ENCODE assay signal across 8 cellular contexts in genomic region chr1:200279810-200280411, GRCh38.
DNase-seq lines count a peak whose midpoint lies in the region; ATAC-seq and TF ChIP-seq lines count a peak whose summit lies in the region.

No MANE protein-coding gene starts in this region.

- CTCF ChIA-PET in activated CD8-positive, alpha-beta memory T cell treated with anti-CD3 and anti-CD28 coated beads, Interleukin-2, amount 10 ng/mL, durations not matched to agents 7 days and 5 days (lab: Charles Lee) = interaction anchor here (0.6 to 2.1 kb wide), 9 partner anchors 12 to 659 kb away, joined by 3 to 6 read pairs (median 3); no protein-coding TSS in a partner anchor

- ATAC-seq in activated CD8-positive, alpha-beta memory T cell treated with anti-CD3 and anti-CD28 coated beads, Interleukin-2, amount 10 ng/mL, durations not matched to agents 7 days and 5 days = no peak
- ATAC-seq in HG02981 (IDR thresholded peaks at IDR 0.05; ENCODE audit: unreplicated experiment) = no peak
- ATAC-seq in HG03097 (IDR thresholded peaks at IDR 0.05; ENCODE audit: low FRiP score, unreplicated experiment) = no peak

- H3K4me2 ChIP-seq in SU-DHL-6 (ENCODE audit: low read depth, low read length, poor library complexity, severe bottlenecking) (no peak overlapping the region), parathyroid adenoma (ENCODE audit: low read length) (no peak overlapping the region)

- H3K9me3 Mint-ChIP-seq in activated CD8-positive, alpha-beta memory T cell treated with anti-CD3 and anti-CD28 coated beads, Interleukin-2, amount 10 ng/mL, durations not matched to agents 7 days and 5 days (ENCODE audit: low read depth) = no peaks in the 10 kb centered on the region

- H3K27me3 ChIP-seq in SU-DHL-6 (ENCODE audit: low read length) = no peaks in the 10 kb centered on the region
- peaks cover 0 to 11% (median 0%) of the 10 kb centered on the region in 4 donors for H3K27me3 ChIP-seq in esophagus squamous epithelium
- no peaks in the 10 kb centered on the region for H3K27me3 ChIP-seq in parathyroid adenoma (ENCODE audit: control insufficient read depth, insufficient read depth, low read length)

- H3F3A ChIP-seq in SU-DHL-6 (ENCODE audit: insufficient read depth) = no peaks in the 10 kb centered on the region

- H3K79me2 ChIP-seq in SU-DHL-6 (ENCODE audit: insufficient read depth, low read length) (no peaks in the 10 kb centered on the region), parathyroid adenoma (no peaks in the 10 kb centered on the region)

- 17 to 25% methylated on average over 4 of the region's 4 CpGs for WGBS in esophagus squamous epithelium, 2 donors

- no peaks in the 10 kb centered on the region for H3K9me2 ChIP-seq in SU-DHL-6 (replicated peaks; ENCODE audit: insufficient read depth, low read length)

- H3K9me3 ChIP-seq in SU-DHL-6 (ENCODE audit: insufficient read depth, low read length) (no peaks in the 10 kb centered on the region), esophagus squamous epithelium (no peaks in the 10 kb centered on the region), parathyroid adenoma (ENCODE audit: control insufficient read depth, low read length) (no peaks in the 10 kb centered on the region)

- H2AFZ ChIP-seq in SU-DHL-6 (ENCODE audit: low read depth, low read length, severe bottlenecking) (no peak overlapping the region), parathyroid adenoma (no peak overlapping the region)

- intact Hi-C loops in esophagus squamous epithelium (cut with DNase I) = loop anchor here (5.0 kb wide), 1 partner anchor 207 kb away; no protein-coding TSS in a partner anchor

- DNase-seq in activated CD8-positive, alpha-beta memory T cell treated with anti-CD3 and anti-CD28 coated beads, Interleukin-2, amount 10 ng/mL, durations not matched to agents 7 days and 5 days = peak; percentile 44
- DNase-seq in activated CD8-positive, alpha-beta memory T cell treated with anti-CD3 and anti-CD28 coated beads, Interleukin-2, amount 50 U/mL, for 48 hours = no peak
- DNase-seq in HuH-7 (ENCODE audit: low spot score) (peak; percentile 61), esophagus squamous epithelium (lab: John Stamatoyannopoulos, UW) (no peak)

- no peak for TF ChIP-seq POLR2A in esophagus squamous epithelium (IDR thresholded peaks at IDR 0.05)

- no peak overlapping the region for H3K4me3 ChIP-seq in SU-DHL-6 (ENCODE audit: insufficient read depth, low read length, poor library complexity, severe bottlenecking)
- H3K4me3 ChIP-seq in esophagus squamous epithelium = no peak overlapping the region
- no peak overlapping the region for H3K4me3 ChIP-seq in parathyroid adenoma (ENCODE audit: low read depth, low read length)

- H3K9ac ChIP-seq in SU-DHL-6 (ENCODE audit: low read length) (no peak overlapping the region), parathyroid adenoma (no peak overlapping the region)

- no peaks in the 10 kb centered on the region for H3K4me1 ChIP-seq in esophagus squamous epithelium
- no peaks in the 10 kb centered on the region for H3K4me1 ChIP-seq in parathyroid adenoma

- peaks cover 13% of the 10 kb centered on the region for H3K27me3 Mint-ChIP-seq in activated CD8-positive, alpha-beta memory T cell treated with anti-CD3 and anti-CD28 coated beads, Interleukin-2, amount 10 ng/mL, durations not matched to agents 7 days and 5 days

- no peak overlapping the region for H3K4me3 Mint-ChIP-seq in activated CD8-positive, alpha-beta memory T cell treated with anti-CD3 and anti-CD28 coated beads, Interleukin-2, amount 10 ng/mL, durations not matched to agents 7 days and 5 days

- H3K4me1 Mint-ChIP-seq in activated CD8-positive, alpha-beta memory T cell treated with anti-CD3 and anti-CD28 coated beads, Interleukin-2, amount 10 ng/mL, durations not matched to agents 7 days and 5 days = no peaks in the 10 kb centered on the region

- no peak overlapping the region for H3K27ac ChIP-seq in SU-DHL-6 (ENCODE audit: low read depth, low read length)
- H3K27ac ChIP-seq in esophagus squamous epithelium = no peak overlapping the region
- H3K27ac ChIP-seq in parathyroid adenoma = no peak overlapping the region

- H3K27ac Mint-ChIP-seq in activated CD8-positive, alpha-beta memory T cell treated with anti-CD3 and anti-CD28 coated beads, Interleukin-2, amount 10 ng/mL, durations not matched to agents 7 days and 5 days = no peak overlapping the region

- H3K36me3 Mint-ChIP-seq in activated CD8-positive, alpha-beta memory T cell treated with anti-CD3 and anti-CD28 coated beads, Interleukin-2, amount 10 ng/mL, durations not matched to agents 7 days and 5 days = no peaks in the 10 kb centered on the region

- H4K20me1 ChIP-seq in SU-DHL-6 (ENCODE audit: low read depth, low read length) = no peaks in the 10 kb centered on the region

- TF ChIP-seq CTCF in SU-DHL-6 (IDR thresholded peaks at IDR 0.05; ENCODE audit: insufficient read depth, low read length, poor library complexity, severe bottlenecking) (peak; percentile 69), esophagus squamous epithelium (IDR thresholded peaks at IDR 0.05) (peak; percentile 24 to 72 (median 64)), parathyroid adenoma (IDR thresholded peaks at IDR 0.05) (peak; percentile 39)

- H3K36me3 ChIP-seq in SU-DHL-6 (ENCODE audit: low read length) (no peaks in the 10 kb centered on the region), esophagus squamous epithelium (no peaks in the 10 kb centered on the region), parathyroid adenoma (ENCODE audit: control insufficient read depth, insufficient read depth, low read length) (no peaks in the 10 kb centered on the region)

Comparison
In these comparisons a context has a peak if more than half of its experiments do, and no peak if none do; other contexts are left out.
1. DNase-seq: peak in activated CD8-positive, alpha-beta memory T cell treated with anti-CD3 and anti-CD28 coated beads, Interleukin-2, amount 10 ng/mL, durations not matched to agents 7 days and 5 days (single experiment) and HuH-7 (single experiment); none in activated CD8-positive, alpha-beta memory T cell treated with anti-CD3 and anti-CD28 coated beads, Interleukin-2, amount 50 U/mL, for 48 hours (single experiment) and esophagus squamous epithelium (single experiment).
2. Peak in every context shown above with its lines, with median percentiles within 50 percentile points of each other: CTCF ChIP-seq.